In genomic region chr1:146051853-146052676, GRCh38 we compare ENCODE assay signal across 8 cellular contexts. TPM values are rescaled to one million over a fixed set of nuclear protein-coding genes. Genes with fewer than 3 reads are reported as not detected.
DNase-seq lines count a peak whose midpoint lies in the region; ATAC-seq and TF ChIP-seq lines count a peak whose summit lies in the region.
"Not testable (repeated sequence)": the region's sequence is repeated elsewhere in the genome, so short reads cannot be mapped to it uniquely, and the experiment has no call there.

No MANE protein-coding gene starts in this region.

- TF ChIP-seq CTCF in GM12865 (IDR thresholded peaks at IDR 0.05; ENCODE audit: insufficient read depth, low read depth, low read length, missing control alignments); type B pancreatic cell (conservative IDR thresholded peaks at IDR 0.05): not testable (repeated sequence)

- ATAC-seq in HG02840 (IDR thresholded peaks at IDR 0.05; ENCODE audit: low FRiP score, unreplicated experiment) (peak; percentile 64), left cardiac atrium (peak; percentile 90 to 96)

- peak overlapping the region; percentile 90 for H3K4me3 Mint-ChIP-seq in type B pancreatic cell

- H3K4me1 Mint-ChIP-seq in type B pancreatic cell (ENCODE audit: unreplicated experiment): not testable (repeated sequence)

- not testable (repeated sequence) for H3K36me3 Mint-ChIP-seq in type B pancreatic cell

- H3K4me3 ChIP-seq in GM12865 (ENCODE audit: low read depth, low read length): peak overlapping the region; percentile 56

- H3K9me3 Mint-ChIP-seq in type B pancreatic cell: not testable (repeated sequence)

- intact Hi-C loops in left cardiac atrium (cut with DNase I): not testable (repeated sequence)

- DNase-seq in GM12865 (ENCODE audit: low read depth) (peak; percentile 98), NCI-H1694 (lab: John Stamatoyannopoulos, UW) (peak; percentile 84), T-helper 2 cell (peak; percentile 55 to 94 (median 75)), amniotic stem cell (lab: John Stamatoyannopoulos, UW) (peak; percentile 59), left cardiac atrium (peak; percentile 88), pons (ENCODE audit: low spot score) (peak; percentile 85), type B pancreatic cell (ENCODE audit: extremely low spot score, unreplicated experiment) (peak; percentile 85)

- peak overlapping the region; percentile 100 for H3K27ac Mint-ChIP-seq in type B pancreatic cell

- not testable (repeated sequence) for H3K27me3 Mint-ChIP-seq in type B pancreatic cell

RNA-seq across cellular contexts. Expression of gene HJV, which starts 30.5 kb away (rescaled TPM):
- total RNA-seq in left cardiac atrium (10 to 100 TPM; 64.5 to 96.1 TPM), type B pancreatic cell (ENCODE audit: low replicate concordance) (not detected in 2 replicates)

RNA-seq across cellular contexts. Expression of gene TXNIP, which starts 55.7 kb away (rescaled TPM):
- total RNA-seq in left cardiac atrium (100 to 1,000 TPM; 602 to 909 TPM), type B pancreatic cell (ENCODE audit: low replicate concordance) (88.8 and 96.7 TPM in 2 replicates)

Comparison
In these comparisons a context has a peak if more than half of its experiments do, and no peak if none do; other contexts are left out.
1. Peak in every context shown above with its lines: DNase-seq, ATAC-seq and H3K4me3 ChIP-seq.
2. RNA of gene HJV, which starts 30.5 kb away (total RNA-seq): 64.5 to 96.1 TPM in left cardiac atrium; not detected in type B pancreatic cell; every median in the first group is over 10 times any median in the second.